Comparison of ENCODE assay signal across 2 cellular contexts in the genomic region with DNA sequence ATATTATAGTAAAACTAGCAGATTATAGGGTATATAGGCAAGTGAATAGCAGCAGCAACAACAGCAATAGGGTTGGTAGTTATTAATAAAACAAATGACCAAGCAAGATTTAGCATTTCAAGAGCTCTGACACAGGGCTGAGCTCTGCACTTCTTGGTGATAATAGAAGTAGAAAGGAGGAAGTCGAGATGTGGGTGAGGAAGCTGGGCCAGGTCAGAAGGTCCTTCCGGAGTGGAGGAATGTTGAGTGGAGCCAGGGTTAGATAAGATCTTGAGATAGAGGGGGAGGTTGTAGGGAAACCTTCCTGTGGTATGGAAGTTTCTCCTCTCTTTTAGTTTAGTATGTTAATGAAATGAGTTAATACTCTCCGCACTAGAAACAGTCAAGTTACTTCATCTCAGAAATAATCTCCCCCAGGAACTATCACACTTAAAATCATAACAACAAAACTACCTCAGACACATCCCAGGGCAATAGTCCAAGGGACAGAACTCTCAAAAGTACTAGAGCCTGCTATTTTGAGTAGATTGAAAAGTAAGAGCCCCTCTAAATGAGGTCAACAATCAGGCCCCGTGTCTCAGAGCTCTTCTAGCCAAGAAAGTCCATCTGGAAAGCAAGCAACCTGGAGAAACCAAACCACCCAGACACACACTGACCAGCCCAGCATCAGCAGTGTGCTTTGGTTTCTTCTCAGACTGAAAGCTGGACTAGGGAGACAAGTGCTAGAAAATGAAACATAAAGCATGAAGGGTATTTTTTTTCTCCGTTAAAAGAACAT.
TF ChIP-seq lines count a peak whose summit lies in the region.

No MANE protein-coding gene starts in this region.

TF ChIP-seq in A549, 52 proteins besides CTCF, POLR2A, EP300 and RAD21:
- no peak for TF ChIP-seq JUNB (IDR thresholded peaks at IDR 0.05)
- peak; percentile 21; the same call in 1 of the 2 replicates for TF ChIP-seq GATA3 (IDR thresholded peaks at IDR 0.05; ENCODE audit: borderline replicate concordance)

TF ChIP-seq in GM12878, 131 proteins besides CTCF, POLR2A, EP300 and RAD21:
- TF ChIP-seq MYC (IDR thresholded peaks at IDR 0.05; ENCODE audit: insufficient read depth, insufficient read length, insufficient replicate concordance, low read length, severe bottlenecking): no peak
- TF ChIP-seq BCL11A (IDR thresholded peaks at IDR 0.05; ENCODE audit: low read depth, low read length): no peak
- no peak for TF ChIP-seq DPF2 (IDR thresholded peaks at IDR 0.05)
- TF ChIP-seq NR2C2 (IDR thresholded peaks at IDR 0.05; ENCODE audit: borderline replicate concordance, control insufficient read depth, insufficient read length, low read depth): no peak
- peak; percentile 44 for TF ChIP-seq JUNB (IDR thresholded peaks at IDR 0.05)
- no peak for TF ChIP-seq TCF3 (IDR thresholded peaks at IDR 0.05; ENCODE audit: borderline replicate concordance, insufficient read depth, low read depth, low read length)
- TF ChIP-seq RELA (IDR thresholded peaks at IDR 0.05; ENCODE audit: borderline replicate concordance, partially characterized antibody): no peak
TF ChIP-seq in GM12878: peak in this region for 1.
